Comparison of ENCODE assay signal across 11 cellular contexts in the genomic region with DNA sequence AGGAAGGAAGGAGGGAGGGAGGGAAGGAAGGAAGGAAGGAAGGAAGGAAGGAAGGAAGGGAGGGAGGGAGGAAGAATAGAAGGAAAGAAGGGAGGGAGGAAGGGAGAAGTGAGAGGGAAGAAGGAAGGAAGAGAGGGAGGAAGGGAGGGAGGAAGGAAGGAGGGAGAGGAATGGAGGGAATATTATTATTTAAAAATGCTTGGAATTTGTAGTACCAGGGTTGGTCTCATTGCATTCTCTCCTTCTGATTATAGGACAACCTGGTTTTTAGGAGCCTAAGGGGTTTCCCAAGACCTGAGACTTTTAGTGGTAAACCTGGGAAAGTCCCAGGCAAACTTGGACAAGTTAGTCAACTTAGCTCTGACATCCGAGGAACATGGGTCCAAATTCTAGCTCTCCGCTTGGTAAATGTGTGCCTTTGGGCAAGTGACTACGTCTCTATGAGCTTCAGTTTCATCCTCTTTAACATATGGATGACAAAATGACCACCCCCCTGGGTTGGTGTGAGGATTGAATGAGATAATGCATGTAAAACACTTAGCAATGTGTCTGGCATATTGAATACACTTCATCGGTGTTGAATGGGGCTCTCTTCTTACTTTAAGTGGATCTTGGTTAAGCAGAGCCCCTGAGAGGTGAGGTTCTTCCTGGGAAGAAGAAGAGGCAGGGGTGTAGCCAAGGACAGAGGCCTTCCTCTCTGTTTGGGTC.
DNase-seq lines count a peak whose midpoint lies in the region; ATAC-seq, FAIRE-seq and TF ChIP-seq lines count a peak whose summit lies in the region.
"Had no signal": no experiment of that assay in that cellular context is flagged by ENCODE, and none has a peak within 500 bp of the region (broad histone marks: within the 10 kb centered on the region; RNA-seq: fewer than 3 reads in every experiment).

No MANE protein-coding gene starts in this region.

- H3K9me2 ChIP-seq in PC-3 (replicated peaks; ENCODE audit: low read length), result no peaks in the 10 kb centered on the region

- no peaks in the 10 kb centered on the region for H3K79me2 ChIP-seq in PC-3 (ENCODE audit: low read length)

- H3K9me3 Mint-ChIP-seq in HFFc6 (no peaks in the 10 kb centered on the region), neural crest cell (no peaks in the 10 kb centered on the region)

- H3K4me2 ChIP-seq in PC-3 (ENCODE audit: low read length), result peak overlapping the region; percentile 38

- BruUV-seq in PC-3 (replicated peaks; lab: Mats Ljungman, UMichigan), result no TSS peak

- DNase-seq in GM18507 (ENCODE audit: extremely low spot score, insufficient read length, low read depth) (no peak), HFFc6 (no peak), PC-3 (no peak), neural crest cell (ENCODE audit: low read depth, low spot score) (no peak), testis (no peak), DMS53 treated with DMSO at 0.1 percent for 48 hours (lab: John Stamatoyannopoulos, UW; ENCODE audit: unreplicated experiment) (no peak), foreskin melanocyte (no peak), LoVo (ENCODE audit: low spot score) (no peak)
- DNase-seq: activated CD8-positive, alpha-beta memory T cell treated with anti-CD3 and anti-CD28 coated beads, Interleukin-2, amount 10 ng/mL, durations not matched to agents 7 days and 5 days; hippocampal formation; SW 1271 had no signal

- H3K9me3 ChIP-seq in PC-3 (ENCODE audit: low read length), result no peaks in the 10 kb centered on the region
- no peaks in the 10 kb centered on the region for H3K9me3 ChIP-seq in testis

- peak; percentile 56 for FAIRE-seq in GM18507 (lab: Jason Lieb, UNC)

- peak overlapping the region; percentile 88 for H3K27ac Mint-ChIP-seq in HFFc6
- peak overlapping the region; percentile 92 for H3K27ac Mint-ChIP-seq in neural crest cell (ENCODE audit: unreplicated experiment)
- H3K27ac Mint-ChIP-seq: activated CD8-positive, alpha-beta memory T cell treated with anti-CD3 and anti-CD28 coated beads, Interleukin-2, amount 10 ng/mL, durations not matched to agents 7 days and 5 days had no signal

- POLR2A ChIA-PET in PC-3 (lab: Charles Lee; ENCODE audit: unreplicated experiment), result interaction anchor here (0.6 kb wide), 1 partner anchor 690 kb away, joined by 3 read pairs; the partner anchor contains the start of gene TBX3

- H4K20me1 ChIP-seq in PC-3 (ENCODE audit: low read length), result no peaks in the 10 kb centered on the region

- no peak for TF ChIP-seq POLR2A in testis (IDR thresholded peaks at IDR 0.05)

- H3K4me3 ChIP-seq in PC-3 (ENCODE audit: low read length), result no peak overlapping the region
- no peak overlapping the region for H3K4me3 ChIP-seq in testis

- peaks cover 5% of the 10 kb centered on the region for H3K27me3 Mint-ChIP-seq in HFFc6 (ENCODE audit: insufficient read depth)
- no peaks in the 10 kb centered on the region for H3K27me3 Mint-ChIP-seq in neural crest cell (ENCODE audit: low read depth)
- H3K27me3 Mint-ChIP-seq: activated CD8-positive, alpha-beta memory T cell treated with anti-CD3 and anti-CD28 coated beads, Interleukin-2, amount 10 ng/mL, durations not matched to agents 7 days and 5 days had no signal

- no peaks in the 10 kb centered on the region for H3K36me3 ChIP-seq in PC-3 (ENCODE audit: low read depth, low read length)
- no peaks in the 10 kb centered on the region for H3K36me3 ChIP-seq in testis (ENCODE audit: low read depth, missing control alignments)

- peaks cover 22% of the 10 kb centered on the region for H3K4me1 ChIP-seq in PC-3 (ENCODE audit: insufficient read depth, low read length)
- no peaks in the 10 kb centered on the region for H3K4me1 ChIP-seq in testis

- TF ChIP-seq CTCF in HFFc6 (IDR thresholded peaks at IDR 0.05), result no peak
- no peak for TF ChIP-seq CTCF in PC-3 (conservative IDR thresholded peaks at IDR 0.05; ENCODE audit: low read depth, low read length)
- no peak for TF ChIP-seq CTCF in neural crest cell (conservative IDR thresholded peaks at IDR 0.05)
- no peak for TF ChIP-seq CTCF in testis (IDR thresholded peaks at IDR 0.05)

- CTCF ChIA-PET in PC-3 (lab: Charles Lee), result no interaction called here

- H3K4me1 Mint-ChIP-seq in HFFc6 (ENCODE audit: low read depth), result peaks cover 16% of the 10 kb centered on the region
- H3K4me1 Mint-ChIP-seq in neural crest cell, result peaks cover 14% of the 10 kb centered on the region

- peak overlapping the region; percentile 68 for H3K27ac ChIP-seq in PC-3 (ENCODE audit: low read length)
- no peak overlapping the region for H3K27ac ChIP-seq in testis

- peak overlapping the region; percentile 3; the same call in 1 of the 2 replicates for H3K9ac ChIP-seq in PC-3 (ENCODE audit: low read length)

- peak overlapping the region; percentile 57; the same call in 1 of the 2 replicates for H2AFZ ChIP-seq in PC-3 (ENCODE audit: low read length)

- ATAC-seq in PC-3, result no peak

- H3K27me3 ChIP-seq in PC-3 (ENCODE audit: low read length), result no peaks in the 10 kb centered on the region
- H3K27me3 ChIP-seq in testis, result no peaks in the 10 kb centered on the region

- intact Hi-C loops in PC-3 (cut with micrococcal nuclease) (no loop called here), testis (cut with DNase I; ENCODE audit: low total_unique reads) (no loop called here)

- H3F3A ChIP-seq in PC-3 (ENCODE audit: low read length, unreplicated experiment), result no peaks in the 10 kb centered on the region

- H3K4me3 Mint-ChIP-seq in HFFc6 (peak overlapping the region; percentile 80), neural crest cell (no peak overlapping the region)
- H3K4me3 Mint-ChIP-seq: activated CD8-positive, alpha-beta memory T cell treated with anti-CD3 and anti-CD28 coated beads, Interleukin-2, amount 10 ng/mL, durations not matched to agents 7 days and 5 days had no signal

- H3K36me3 Mint-ChIP-seq in HFFc6 (ENCODE audit: low read depth) (no peaks in the 10 kb centered on the region), neural crest cell (ENCODE audit: low read depth) (no peaks in the 10 kb centered on the region)
- H3K36me3 Mint-ChIP-seq: activated CD8-positive, alpha-beta memory T cell treated with anti-CD3 and anti-CD28 coated beads, Interleukin-2, amount 10 ng/mL, durations not matched to agents 7 days and 5 days had no signal

- 95 to 96% methylated on average over 4 of the region's 4 CpGs for WGBS in testis, 2 donors
